In genomic region chr13:44373601-44374347, GRCh38 we compare ENCODE assay signal across 9 cellular contexts. TPM values are rescaled to one million over a fixed set of nuclear protein-coding genes. Genes with fewer than 3 reads are reported as not detected.
DNase-seq lines count a peak whose midpoint lies in the region; ATAC-seq and TF ChIP-seq lines count a peak whose summit lies in the region.
"Had no signal": no experiment of that assay in that cellular context is flagged by ENCODE, and none has a peak within 500 bp of the region (broad histone marks: within the 10 kb centered on the region; RNA-seq: fewer than 3 reads in every experiment).

TSS of gene SERP2 (plus strand) at chr13:44373824. CDS start at chr13:44374026, 202 bp downstream.

- WGBS in psoas muscle, 3 donors = 2 to 4% (median 2%) methylated on average over 55 to 82 of the region's 83 CpGs

- H3K9me3 ChIP-seq in right atrium auricular region (no peaks in the 10 kb centered on the region), psoas muscle (no peaks in the 10 kb centered on the region)
- H3K9me3 ChIP-seq: A549 had no signal

- H3K4me3 ChIP-seq in right atrium auricular region = peak within 1 kb of the TSS; percentile 55 to 77
- peak within 1 kb of the TSS; percentile 80 for H3K4me3 ChIP-seq in psoas muscle
- H3K4me3 ChIP-seq: A549 had no signal

- H3K4me1 ChIP-seq in right atrium auricular region = peaks cover 0 to 10% of the 10 kb centered on the region in 2 donors
- no peaks in the 10 kb centered on the region for H3K4me1 ChIP-seq in psoas muscle

- no peaks in the 10 kb centered on the region for H3K9me3 Mint-ChIP-seq in activated naive CD8-positive, alpha-beta T cell (ENCODE audit: low read depth)

- H3K27me3 ChIP-seq in right atrium auricular region (no peaks in the 10 kb centered on the region), psoas muscle (ENCODE audit: insufficient read depth in 3 of 3, low read length in 2 of 3) (peaks cover 0 to 11% (median 2%) of the 10 kb centered on the region in 3 donors)

- H3K4me1 Mint-ChIP-seq in activated naive CD8-positive, alpha-beta T cell (ENCODE audit: low read depth) = peaks cover 3% of the 10 kb centered on the region

- intact Hi-C loops in psoas muscle (cut with DNase I) = no loop called here

- peak within 1 kb of the TSS; percentile 67 for H3K4me3 Mint-ChIP-seq in activated naive CD8-positive, alpha-beta T cell

- peaks cover 4% of the 10 kb centered on the region for H3K36me3 Mint-ChIP-seq in activated naive CD8-positive, alpha-beta T cell

- H3K36me3 ChIP-seq in right atrium auricular region = no peaks in the 10 kb centered on the region
- H3K36me3 ChIP-seq in psoas muscle (ENCODE audit: insufficient read depth in 1 of 2, low read depth in 1 of 2) = no peaks in the 10 kb centered on the region

- TF ChIP-seq CTCF in right atrium auricular region (IDR thresholded peaks at IDR 0.05) = no peak
- no peak for TF ChIP-seq CTCF in psoas muscle (IDR thresholded peaks at IDR 0.05)

- H3K27ac Mint-ChIP-seq in activated naive CD8-positive, alpha-beta T cell = peak within 1 kb of the TSS; percentile 46

- peaks cover 14% of the 10 kb centered on the region for H3K27me3 Mint-ChIP-seq in activated naive CD8-positive, alpha-beta T cell

- peak within 1 kb of the TSS; percentile 67 to 79 for H3K27ac ChIP-seq in right atrium auricular region
- no peak within 1 kb of the TSS for H3K27ac ChIP-seq in psoas muscle
- H3K27ac ChIP-seq: A549 had no signal

- DNase-seq in DMS79 treated with DMSO at 0.1 percent for 48 hours (lab: John Stamatoyannopoulos, UW) = peak; percentile 4
- DNase-seq in DMS79 (lab: John Stamatoyannopoulos, UW) = no peak
- DNase-seq in right atrium auricular region (ENCODE audit: low spot score) = no peak
- peak; percentile 33 to 62 for DNase-seq in psoas muscle
- DNase-seq in NCI-H345 treated with DMSO at 0.1 percent for 48 hours (lab: John Stamatoyannopoulos, UW; ENCODE audit: unreplicated experiment) = no peak
- DNase-seq in D341Med (ENCODE audit: low spot score) = no peak

- ATAC-seq in psoas muscle = peak; percentile 61 to 75 (median 64)
- ATAC-seq in GM19324 (IDR thresholded peaks at IDR 0.05; ENCODE audit: low FRiP score, unreplicated experiment) = no peak
- ATAC-seq: A549 had no signal

RNA-seq across cellular contexts. Expression of gene SERP2, which starts in this region (rescaled TPM):
- total RNA-seq in right atrium auricular region (10 to 100 TPM; 15.4 to 17.7 TPM), psoas muscle (1 to 10 TPM in 2 of 4 donors, under 1 TPM in 2; 0.57 to 1.2 (median 0.95) TPM)
- 1 to 10 TPM in 2 of 3 donors, under 1 TPM in 1; 0.82 to 1.8 (median 1.4) TPM for polyA plus RNA-seq in psoas muscle
- polyA plus RNA-seq: A549 had no signal

Comparison
In these comparisons a context has a peak if more than half of its experiments do, and no peak if none do; other contexts are left out.
1. RNA of gene SERP2 (total RNA-seq): 15.4 to 17.7 TPM in right atrium auricular region; 0.57 to 1.2 TPM in psoas muscle; every median in the first group is over 4 times any median in the second.
2. DNase-seq: peak in DMS79 treated with DMSO at 0.1 percent for 48 hours (single experiment) and psoas muscle (2 of 2); none in DMS79 (single experiment), right atrium auricular region (single experiment), NCI-H345 treated with DMSO at 0.1 percent for 48 hours (single experiment) and D341Med (single experiment).